Comparison of ENCODE assay signal across 13 cellular contexts in the genomic region with DNA sequence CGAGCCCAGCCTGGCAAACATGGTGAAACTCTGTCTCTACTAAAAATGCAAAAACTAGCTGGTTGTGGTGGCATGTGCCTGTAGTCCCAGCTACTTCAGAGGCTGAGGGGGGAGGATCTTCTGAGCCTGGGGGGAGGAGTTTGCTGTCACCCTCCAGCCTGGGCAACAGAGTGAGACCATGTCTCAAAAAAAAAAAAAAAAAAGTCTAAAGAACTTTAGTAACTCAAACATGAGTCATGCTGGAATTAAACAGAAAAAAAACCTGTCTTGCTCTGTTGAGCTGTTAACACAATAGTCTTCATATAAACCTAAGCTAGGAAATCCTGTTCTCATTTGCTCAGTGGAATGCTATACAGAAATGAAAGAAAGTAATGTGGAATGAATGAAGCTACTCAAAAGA. TPM values are rescaled to one million over a fixed set of nuclear protein-coding genes. Genes with fewer than 3 reads are reported as not detected.
DNase-seq lines count a peak whose midpoint lies in the region; ATAC-seq, FAIRE-seq and TF ChIP-seq lines count a peak whose summit lies in the region.
"Had no signal": no experiment of that assay in that cellular context is flagged by ENCODE, and none has a peak within 500 bp of the region (broad histone marks: within the 10 kb centered on the region; RNA-seq: fewer than 3 reads in every experiment).

No MANE protein-coding gene starts in this region.

- ATAC-seq in HG03196 (IDR thresholded peaks at IDR 0.05; ENCODE audit: unreplicated experiment) (peak; percentile 54), GM21447 (IDR thresholded peaks at IDR 0.05; ENCODE audit: unreplicated experiment) (no peak), GM18511 (IDR thresholded peaks at IDR 0.05; ENCODE audit: unreplicated experiment) (no peak)
- ATAC-seq: natural killer cell treated with Interleukin-12 subunit alpha and Interleukin-12 subunit beta and Interleukin-15 and Interleukin-18, amount 100 ng/mL, for 72 hours had no signal

- no peak overlapping the region for H3K4me3 Mint-ChIP-seq in astrocyte (ENCODE audit: unreplicated experiment)
- H3K4me3 Mint-ChIP-seq in CD8-positive, alpha-beta memory T cell, result no peak overlapping the region
- H3K4me3 Mint-ChIP-seq: activated CD4-positive, alpha-beta memory T cell treated with anti-CD3 and anti-CD28 coated beads, Interleukin-2, amount 10 ng/mL, durations not matched to agents 7 days and 5 days; natural killer cell treated with Interleukin-12 subunit alpha and Interleukin-12 subunit beta and Interleukin-15 and Interleukin-18, amount 100 ng/mL, for 72 hours had no signal

- CTCF ChIA-PET in CD8-positive, alpha-beta memory T cell (lab: Charles Lee), result interaction anchor here (0.7 to 1.3 kb wide), 3 partner anchors 239 to 336 kb away, joined by 3 to 5 read pairs (median 4); no protein-coding TSS in a partner anchor

- H4K20me1 ChIP-seq in astrocyte (ENCODE audit: insufficient read depth, low read length), result no peaks in the 10 kb centered on the region

- H3K27ac Mint-ChIP-seq in astrocyte (ENCODE audit: unreplicated experiment), result no peak overlapping the region
- no peak overlapping the region for H3K27ac Mint-ChIP-seq in CD8-positive, alpha-beta memory T cell
- H3K27ac Mint-ChIP-seq: activated CD4-positive, alpha-beta memory T cell treated with anti-CD3 and anti-CD28 coated beads, Interleukin-2, amount 10 ng/mL, durations not matched to agents 7 days and 5 days; natural killer cell treated with Interleukin-12 subunit alpha and Interleukin-12 subunit beta and Interleukin-15 and Interleukin-18, amount 100 ng/mL, for 72 hours had no signal

- no peaks in the 10 kb centered on the region for H3K36me3 ChIP-seq in astrocyte (ENCODE audit: insufficient read depth, low read length)
- H3K36me3 ChIP-seq in CD8-positive, alpha-beta memory T cell (ENCODE audit: insufficient read depth, low read length), result no peaks in the 10 kb centered on the region

- no peaks in the 10 kb centered on the region for H3K9me3 Mint-ChIP-seq in astrocyte (ENCODE audit: unreplicated experiment)
- H3K9me3 Mint-ChIP-seq in CD8-positive, alpha-beta memory T cell, result no peaks in the 10 kb centered on the region
- H3K9me3 Mint-ChIP-seq: activated CD4-positive, alpha-beta memory T cell treated with anti-CD3 and anti-CD28 coated beads, Interleukin-2, amount 10 ng/mL, durations not matched to agents 7 days and 5 days; natural killer cell treated with Interleukin-12 subunit alpha and Interleukin-12 subunit beta and Interleukin-15 and Interleukin-18, amount 100 ng/mL, for 72 hours had no signal

- peak; percentile 91 for DNase-seq in COLO829 (ENCODE audit: low spot score)
- DNase-seq in astrocyte (ENCODE audit: low read depth), result peak; percentile 62
- DNase-seq in left kidney (ENCODE audit: low read depth, low spot score), result peak; percentile 52
- no peak for DNase-seq in 8988T
- no peak for DNase-seq in CD8-positive, alpha-beta memory T cell
- DNase-seq: activated CD4-positive, alpha-beta memory T cell treated with anti-CD3 and anti-CD28 coated beads, Interleukin-2, amount 10 ng/mL, durations not matched to agents 7 days and 5 days; central memory CD4-positive, alpha-beta T cell; DMS153; Right ventricle myocardium superior had no signal

- H3K4me1 ChIP-seq in astrocyte (ENCODE audit: insufficient read depth, low read length), result no peaks in the 10 kb centered on the region
- no peaks in the 10 kb centered on the region for H3K4me1 ChIP-seq in CD8-positive, alpha-beta memory T cell (ENCODE audit: insufficient read depth, low read length)

- H3K9me3 ChIP-seq in astrocyte (ENCODE audit: insufficient read depth, low read depth, low read length), result no peaks in the 10 kb centered on the region
- no peaks in the 10 kb centered on the region for H3K9me3 ChIP-seq in CD8-positive, alpha-beta memory T cell (ENCODE audit: low read length)

- H3K27me3 Mint-ChIP-seq in astrocyte (ENCODE audit: low read depth, unreplicated experiment), result peaks cover 8% of the 10 kb centered on the region
- H3K27me3 Mint-ChIP-seq in CD8-positive, alpha-beta memory T cell, result peaks cover 0 to 33% of the 10 kb centered on the region in 2 donors

- H3K27ac ChIP-seq in astrocyte (ENCODE audit: low read depth, low read length), result no peak overlapping the region
- no peak overlapping the region for H3K27ac ChIP-seq in CD8-positive, alpha-beta memory T cell (ENCODE audit: low read depth, low read length)

- TF ChIP-seq CTCF in astrocyte (IDR thresholded peaks at IDR 0.05; ENCODE audit: insufficient read depth, low read depth, low read length), result no peak

- H3K27me3 ChIP-seq in astrocyte (ENCODE audit: insufficient read depth, low read length), result no peaks in the 10 kb centered on the region
- H3K27me3 ChIP-seq in CD8-positive, alpha-beta memory T cell (ENCODE audit: insufficient read depth, low read length, poor library complexity, severe bottlenecking), result no peaks in the 10 kb centered on the region

- H2AFZ ChIP-seq in astrocyte (ENCODE audit: low read depth, low read length), result no peak overlapping the region

- POLR2A ChIA-PET in CD8-positive, alpha-beta memory T cell (lab: Charles Lee), result interaction anchor here (0.7 kb wide), 1 partner anchor 62 kb away, joined by 3 read pairs; no protein-coding TSS in a partner anchor

- peak; percentile 45 for FAIRE-seq in astrocyte (lab: Jason Lieb, UNC)

- no peaks in the 10 kb centered on the region for H3K79me2 ChIP-seq in astrocyte (ENCODE audit: insufficient read depth, low read length)

- no peak overlapping the region for H3K4me3 ChIP-seq in astrocyte (ENCODE audit: insufficient read depth, low read depth, low read length)
- H3K4me3 ChIP-seq in CD8-positive, alpha-beta memory T cell (ENCODE audit: low read length), result no peak overlapping the region

- H3K36me3 Mint-ChIP-seq in astrocyte (ENCODE audit: low read depth, unreplicated experiment), result no peaks in the 10 kb centered on the region
- no peaks in the 10 kb centered on the region for H3K36me3 Mint-ChIP-seq in CD8-positive, alpha-beta memory T cell
- H3K36me3 Mint-ChIP-seq: natural killer cell treated with Interleukin-12 subunit alpha and Interleukin-12 subunit beta and Interleukin-15 and Interleukin-18, amount 100 ng/mL, for 72 hours had no signal

- H3K4me2 ChIP-seq in astrocyte (ENCODE audit: low read length), result no peak overlapping the region

- H3K9ac ChIP-seq in astrocyte (ENCODE audit: low read length), result no peak overlapping the region

- H3K4me1 Mint-ChIP-seq in astrocyte (ENCODE audit: low read depth, unreplicated experiment), result peaks cover 1% of the 10 kb centered on the region
- H3K4me1 Mint-ChIP-seq in CD8-positive, alpha-beta memory T cell, result peaks cover 0 to 4% (median 0%) of the 10 kb centered on the region in 3 donors

RNA-seq across cellular contexts. Expression of gene DISP1, which starts 16.7 kb away (rescaled TPM):
- 4.1 and 4.8 TPM in 2 replicates for total RNA-seq in astrocyte
- 1 to 10 TPM; 2.4 to 2.5 TPM for total RNA-seq in CD8-positive, alpha-beta memory T cell
- 2.6 TPM for polyA plus RNA-seq in CD8-positive, alpha-beta memory T cell

Comparison
In these comparisons a context has a peak if more than half of its experiments do, and no peak if none do; other contexts are left out.
1. DNase-seq: peak in COLO829 (single experiment), astrocyte (single experiment) and left kidney (single experiment); none in 8988T (single experiment) and CD8-positive, alpha-beta memory T cell (0 of 5).